ENCODE assay signal across 29 cellular contexts in the genomic region with DNA sequence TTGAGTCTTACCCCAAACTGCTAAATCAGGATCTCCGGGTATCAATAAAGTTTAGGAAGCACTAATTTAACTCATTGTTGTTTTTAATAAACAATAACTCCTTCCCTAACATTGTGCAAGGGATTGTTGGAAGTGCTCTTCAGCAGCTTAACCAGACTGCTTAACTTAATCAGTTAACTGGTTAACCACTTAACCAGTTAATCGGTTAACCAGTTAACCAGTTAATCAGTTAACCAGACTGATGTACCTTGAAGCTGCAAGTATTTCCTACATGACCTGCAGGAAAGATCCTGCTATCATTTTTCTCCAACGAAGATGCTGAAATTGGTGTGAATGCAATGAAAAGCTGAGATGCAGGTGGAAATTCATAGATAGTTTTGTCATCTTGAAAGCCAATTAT.
"Had no signal": no experiment of that assay in that cellular context is flagged by ENCODE, and none has a peak within 500 bp of the region (broad histone marks: within the 10 kb centered on the region; RNA-seq: fewer than 3 reads in every experiment).

No MANE protein-coding gene starts in this region.

- H3K27ac Mint-ChIP-seq: activated B cell treated with CpG ODN at 0.5 μM for 24 hours; activated CD8-positive, alpha-beta T cell treated with anti-CD3 and anti-CD28 coated beads for 36 hours; activated naive CD8-positive, alpha-beta T cell; activated T-helper 17 cell treated with anti-CD3 and anti-CD28 coated beads, Interleukin-2, amount 50 U/mL, for 72 hours; T-helper 17 cell; T-helper 2 cell treated with Interferon-gamma antibody and Interleukin-4, amounts not matched to agents 5 μg/mL and 100 μg/mL, for 36 hours had no signal

- H3K27me3 ChIP-seq: body of pancreas, esophagus squamous epithelium, gastroesophageal sphincter had no signal

- H3K4me1 Mint-ChIP-seq: activated T-helper 17 cell treated with anti-CD3 and anti-CD28 coated beads, Interleukin-2, amount 50 U/mL, for 72 hours; T-helper 17 cell had no signal

- H3K4me1 ChIP-seq: body of pancreas, esophagus squamous epithelium, gastroesophageal sphincter had no signal

- H3K9me3 Mint-ChIP-seq: activated CD8-positive, alpha-beta T cell treated with anti-CD3 and anti-CD28 coated beads for 36 hours; activated T-cell treated with anti-CD3 and anti-CD28 coated beads, Interleukin-2, amount 50 U/mL, for 4 hours; activated T-helper 17 cell treated with anti-CD3 and anti-CD28 coated beads, Interleukin-2, amount 50 U/mL, for 72 hours had no signal

- H3K36me3 ChIP-seq: esophagus squamous epithelium, gastroesophageal sphincter, heart right ventricle, WERI-Rb-1 had no signal

- H3K9me3 ChIP-seq: body of pancreas, esophagus squamous epithelium, gastroesophageal sphincter, heart right ventricle had no signal

- H3K4me3 ChIP-seq: body of pancreas, esophagus squamous epithelium, gastroesophageal sphincter, heart right ventricle had no signal

- H3K27me3 Mint-ChIP-seq: activated B cell treated with CpG ODN at 0.5 μM for 24 hours; activated CD8-positive, alpha-beta T cell treated with anti-CD3 and anti-CD28 coated beads for 36 hours; activated naive CD8-positive, alpha-beta T cell; activated T-helper 17 cell treated with anti-CD3 and anti-CD28 coated beads, Interleukin-2, amount 50 U/mL, for 72 hours; T-helper 17 cell had no signal

- H3K27ac ChIP-seq: body of pancreas, epithelial cell of prostate, esophagus squamous epithelium, gastroesophageal sphincter, heart right ventricle, WERI-Rb-1 had no signal

- FAIRE-seq: endometrium had no signal

- H3K36me3 Mint-ChIP-seq: activated naive CD8-positive, alpha-beta T cell had no signal

- DNase-seq: activated B cell treated with CpG ODN at 0.5 μM for 24 hours; activated CD4-positive, alpha-beta T cell treated with anti-CD3 and anti-CD28 coated beads for 48 hours; activated CD4-positive, alpha-beta T cell treated with anti-CD3 and anti-CD28 coated beads, Interleukin-2, amount 50 U/mL, for 1 hour; activated CD4-positive, alpha-beta T cell treated with anti-CD3 and anti-CD28 coated beads, Interleukin-2, amount 50 U/mL, for 48 hours; activated CD8-positive, alpha-beta memory T cell treated with anti-CD3 and anti-CD28 coated beads for 24 hours; activated CD8-positive, alpha-beta T cell treated with anti-CD3 and anti-CD28 coated beads for 36 hours; activated effector memory CD4-positive, alpha-beta T cell treated with Interleukin-2 at 50 U/mL for 16 hours; activated gamma-delta T cell treated with Interleukin-2 at 50 U/mL for 16 hours; activated naive CD4-positive, alpha-beta T cell treated with anti-CD3 and anti-CD28 coated beads, Interleukin-2, amount 50 U/mL, for 16 hours; activated naive CD4-positive, alpha-beta T cell treated with Interleukin-2 at 50 U/mL for 16 hours; activated T-cell treated with anti-CD3 and anti-CD28 coated beads, Interleukin-2, amount 50 U/mL, for 4 hours; amniotic stem cell; anterior cingulate cortex; body of pancreas; caudate nucleus; effector CD8-positive, alpha-beta T cell; esophagus squamous epithelium; foreskin melanocyte; heart right ventricle; T-helper 17 cell; T1000; WERI-Rb-1 had no signal

- H3K4me3 Mint-ChIP-seq: activated B cell treated with CpG ODN at 0.5 μM for 24 hours; activated CD8-positive, alpha-beta T cell treated with anti-CD3 and anti-CD28 coated beads for 36 hours; activated naive CD8-positive, alpha-beta T cell; activated T-cell treated with anti-CD3 and anti-CD28 coated beads, Interleukin-2, amount 50 U/mL, for 4 hours; activated T-helper 17 cell treated with anti-CD3 and anti-CD28 coated beads, Interleukin-2, amount 50 U/mL, for 72 hours; T-helper 17 cell; T-helper 2 cell treated with Interferon-gamma antibody and Interleukin-4, amounts not matched to agents 5 μg/mL and 100 μg/mL, for 36 hours had no signal

- ATAC-seq: activated CD4-positive, CD25-positive, alpha-beta regulatory T cell treated with anti-CD3 and anti-CD28 coated beads, Interleukin-2, amount 50 U/mL, for 24 hours; activated CD8-positive, alpha-beta T cell treated with anti-CD3 and anti-CD28 coated beads for 36 hours; activated T-cell treated with anti-CD3 and anti-CD28 coated beads, Interleukin-2, amount 50 U/mL, for 4 hours; activated T-helper 17 cell treated with anti-CD3 and anti-CD28 coated beads, Interleukin-2, amount 50 U/mL, for 72 hours; body of pancreas; gastroesophageal sphincter; heart right ventricle; T-helper 17 cell had no signal
